Comparison of ENCODE assay signal across 15 cellular contexts in the genomic region with DNA sequence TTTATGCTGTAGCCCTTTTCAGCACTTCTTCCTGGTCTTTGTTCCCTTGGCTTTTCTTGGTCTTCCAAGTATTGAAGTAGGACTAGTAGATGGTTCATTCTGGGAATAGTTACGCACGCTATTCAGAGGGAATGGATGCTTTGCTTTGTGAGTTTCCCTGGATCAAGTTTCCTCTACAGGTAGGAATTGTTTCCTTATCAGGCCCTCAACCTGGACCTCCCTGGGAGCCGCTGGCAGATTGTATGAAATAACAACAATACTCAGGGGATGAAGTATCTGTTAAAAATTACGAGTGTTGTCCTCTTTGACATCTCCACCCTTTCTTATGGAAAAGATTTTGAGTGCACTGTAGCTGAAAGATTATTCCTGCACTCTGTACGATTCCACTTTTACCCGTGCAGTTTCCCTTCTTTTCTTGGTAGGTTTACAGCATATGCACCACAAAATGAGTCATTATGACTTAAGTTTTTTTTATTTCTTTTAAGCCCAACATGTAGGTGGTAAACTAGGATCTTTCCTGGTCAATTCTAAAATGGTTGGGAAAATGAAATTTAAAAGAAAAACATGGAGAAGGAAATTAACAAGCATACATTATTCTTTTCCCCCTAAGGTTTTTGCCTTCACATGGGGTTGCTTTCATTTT. TPM values are rescaled to one million over a fixed set of nuclear protein-coding genes. Genes with fewer than 3 reads are reported as not detected.
DNase-seq lines count a peak whose midpoint lies in the region; ATAC-seq lines count a peak whose summit lies in the region.
"Had no signal": no experiment of that assay in that cellular context is flagged by ENCODE, and none has a peak within 500 bp of the region (broad histone marks: within the 10 kb centered on the region; RNA-seq: fewer than 3 reads in every experiment).

No MANE protein-coding gene starts in this region.

- no peak overlapping the region for H2BK120ac ChIP-seq in mesenchymal stem cell (ENCODE audit: low read depth, low read length)

- DNase-seq in EH (ENCODE audit: low read depth), result peak; percentile 39
- DNase-seq in M059J (ENCODE audit: low read depth), result peak; percentile 73
- no peak for DNase-seq in activated naive CD8-positive, alpha-beta T cell treated with anti-CD3 and anti-CD28 coated beads, Interleukin-2, amount 50 U/mL, for 24 hours
- DNase-seq in mesenchymal stem cell, result no peak
- DNase-seq in NCI-H2081 (lab: John Stamatoyannopoulos, UW), result no peak
- DNase-seq: activated CD4-positive, alpha-beta memory T cell treated with anti-CD3 and anti-CD28 coated beads, Interleukin-2, amount 10 ng/mL, durations not matched to agents 7 days and 5 days; cortex of kidney; NCI-H1436 treated with DMSO at 0.1 percent for 48 hours; stimulated activated naive CD8-positive, alpha-beta T cell treated with anti-CD3 and anti-CD28 coated beads, Interleukin-15, amount 100 ng/mL, for 72 hours; T-helper 2 cell had no signal

- peaks cover 28% of the 10 kb centered on the region for H3K79me1 ChIP-seq in mesenchymal stem cell (replicated peaks; ENCODE audit: low read length, poor library complexity, severe bottlenecking)

- H4K8ac ChIP-seq in mesenchymal stem cell (ENCODE audit: low read length), result no peak overlapping the region

- H3K4me2 ChIP-seq in mesenchymal stem cell (ENCODE audit: low read length, poor library complexity, severe bottlenecking), result no peak overlapping the region

- no peak overlapping the region for H2AK5ac ChIP-seq in mesenchymal stem cell (ENCODE audit: low read length, severe bottlenecking)

- H3K4me1 Mint-ChIP-seq in activated naive CD8-positive, alpha-beta T cell treated with anti-CD3 and anti-CD28 coated beads, Interleukin-2, amount 50 U/mL, for 24 hours, result peaks cover 81% of the 10 kb centered on the region

- WGBS in mesenchymal stem cell, result 98% methylated on average over 4 of the region's 6 CpGs

- H4K91ac ChIP-seq in mesenchymal stem cell (ENCODE audit: low read length), result no peak overlapping the region

- no peak overlapping the region for H2BK15ac ChIP-seq in mesenchymal stem cell (ENCODE audit: low read depth, poor library complexity, severe bottlenecking)

- no peaks in the 10 kb centered on the region for H3K27me3 ChIP-seq in mesenchymal stem cell (ENCODE audit: control insufficient read depth in 1 of 2, insufficient read depth in 1 of 2, low read length in 2 of 2)

- H3K23ac ChIP-seq in mesenchymal stem cell (ENCODE audit: low read length in 2 of 2), result no peak overlapping the region

- peak overlapping the region; percentile 5 for H3K4me3 Mint-ChIP-seq in activated naive CD8-positive, alpha-beta T cell treated with anti-CD3 and anti-CD28 coated beads, Interleukin-2, amount 50 U/mL, for 24 hours
- H3K4me3 Mint-ChIP-seq: activated CD4-positive, alpha-beta memory T cell treated with anti-CD3 and anti-CD28 coated beads, Interleukin-2, amount 10 ng/mL, durations not matched to agents 7 days and 5 days had no signal

- no peaks in the 10 kb centered on the region for H3K36me3 ChIP-seq in mesenchymal stem cell (ENCODE audit: control insufficient read depth in 1 of 2, insufficient read depth in 2 of 2, low read depth in 1 of 2, low read length in 2 of 2)

- no peak overlapping the region for H2AFZ ChIP-seq in mesenchymal stem cell (ENCODE audit: low read depth, low read length)

- H3K27me3 Mint-ChIP-seq in activated naive CD8-positive, alpha-beta T cell treated with anti-CD3 and anti-CD28 coated beads, Interleukin-2, amount 50 U/mL, for 24 hours, result no peaks in the 10 kb centered on the region
- H3K27me3 Mint-ChIP-seq: activated CD4-positive, alpha-beta memory T cell treated with anti-CD3 and anti-CD28 coated beads, Interleukin-2, amount 10 ng/mL, durations not matched to agents 7 days and 5 days; stimulated activated naive CD8-positive, alpha-beta T cell treated with anti-CD3 and anti-CD28 coated beads, Interleukin-15, amount 100 ng/mL, for 72 hours had no signal

- H2BK5ac ChIP-seq in mesenchymal stem cell (ENCODE audit: low read depth, low read length, poor library complexity, severe bottlenecking), result no peak overlapping the region

- no peak overlapping the region for H3K9ac ChIP-seq in mesenchymal stem cell (ENCODE audit: low read length)

- no peak overlapping the region for H3K14ac ChIP-seq in mesenchymal stem cell (ENCODE audit: low read length in 2 of 2)

- no peak overlapping the region for H3K4me3 ChIP-seq in mesenchymal stem cell (ENCODE audit: insufficient read depth in 1 of 2, low read depth in 1 of 2, low read length in 2 of 2)

- H3K9me3 ChIP-seq in mesenchymal stem cell (ENCODE audit: control insufficient read depth, low read length), result no peaks in the 10 kb centered on the region

- no peaks in the 10 kb centered on the region for H3K9me3 Mint-ChIP-seq in activated naive CD8-positive, alpha-beta T cell treated with anti-CD3 and anti-CD28 coated beads, Interleukin-2, amount 50 U/mL, for 24 hours
- H3K9me3 Mint-ChIP-seq: activated CD4-positive, alpha-beta memory T cell treated with anti-CD3 and anti-CD28 coated beads, Interleukin-2, amount 10 ng/mL, durations not matched to agents 7 days and 5 days; activated naive CD4-positive, alpha-beta T cell treated with anti-CD3 and anti-CD28 coated beads, Interleukin-2, amount 50 U/mL, for 72 hours; stimulated activated naive CD8-positive, alpha-beta T cell treated with anti-CD3 and anti-CD28 coated beads, Interleukin-15, amount 100 ng/mL, for 72 hours had no signal

- H3K27ac Mint-ChIP-seq in activated naive CD8-positive, alpha-beta T cell treated with anti-CD3 and anti-CD28 coated beads, Interleukin-2, amount 50 U/mL, for 24 hours, result peak overlapping the region; percentile 12
- H3K27ac Mint-ChIP-seq: stimulated activated naive CD8-positive, alpha-beta T cell treated with anti-CD3 and anti-CD28 coated beads, Interleukin-15, amount 100 ng/mL, for 72 hours had no signal

- no peak overlapping the region for H3K4ac ChIP-seq in mesenchymal stem cell (ENCODE audit: low read depth in 1 of 2, low read length in 2 of 2)

- H3K27ac ChIP-seq in mesenchymal stem cell (ENCODE audit: low read length, poor library complexity, severe bottlenecking), result peak overlapping the region; percentile 44
- H3K27ac ChIP-seq: C4-2B had no signal

- no peak overlapping the region for H2BK12ac ChIP-seq in mesenchymal stem cell (ENCODE audit: low read length in 2 of 2)

- peaks cover 30% of the 10 kb centered on the region for H3K4me1 ChIP-seq in mesenchymal stem cell (ENCODE audit: control insufficient read depth, insufficient read depth, low read depth, low read length)

- H3K36me3 Mint-ChIP-seq in activated naive CD8-positive, alpha-beta T cell treated with anti-CD3 and anti-CD28 coated beads, Interleukin-2, amount 50 U/mL, for 24 hours (ENCODE audit: low read depth), result peaks cover 2% of the 10 kb centered on the region
- H3K36me3 Mint-ChIP-seq: activated naive CD4-positive, alpha-beta T cell treated with anti-CD3 and anti-CD28 coated beads, Interleukin-2, amount 50 U/mL, for 72 hours had no signal

- no peak for ATAC-seq in activated naive CD8-positive, alpha-beta T cell treated with anti-CD3 and anti-CD28 coated beads, Interleukin-2, amount 50 U/mL, for 24 hours
- ATAC-seq in GM18861 (IDR thresholded peaks at IDR 0.05; ENCODE audit: unreplicated experiment) (no peak), HG03135 (IDR thresholded peaks at IDR 0.05; ENCODE audit: unreplicated experiment) (no peak), HG03175 (IDR thresholded peaks at IDR 0.05; ENCODE audit: unreplicated experiment) (no peak)

- no peak overlapping the region for H3K18ac ChIP-seq in mesenchymal stem cell (ENCODE audit: low read depth in 1 of 2, low read length in 2 of 2)

RNA-seq across cellular contexts. Expression of a gene that starts 57.9 kb away (rescaled TPM):
- 3.5 and 5.5 TPM in 2 replicates for total RNA-seq in M059J (2014; rRNA removed; shearing (Covaris generic))
- 0.86 TPM for polyA plus RNA-seq in mesenchymal stem cell (2013, experiment 1 of 2)
- 1.0 TPM for polyA plus RNA-seq in mesenchymal stem cell (2013, experiment 2 of 2)

Comparison
In these comparisons a context has a peak if more than half of its experiments do, and no peak if none do; other contexts are left out.
1. DNase-seq: peak in EH (single experiment) and M059J (single experiment); none in activated naive CD8-positive, alpha-beta T cell treated with anti-CD3 and anti-CD28 coated beads, Interleukin-2, amount 50 U/mL, for 24 hours (single experiment), mesenchymal stem cell (single experiment) and NCI-H2081 (0 of 2).